ENCODE assay signal across 25 cellular contexts in genomic region chr1:241180569-241180968, GRCh38.
"Had no signal": no experiment of that assay in that cellular context is flagged by ENCODE, and none has a peak within 500 bp of the region (broad histone marks: within the 10 kb centered on the region; RNA-seq: fewer than 3 reads in every experiment).

No MANE protein-coding gene starts in this region.

- H3K4me3 ChIP-seq: colonic mucosa, coronary artery, dorsolateral prefrontal cortex, esophagus muscularis mucosa, esophagus squamous epithelium, gastrocnemius medialis, gastroesophageal sphincter, heart left ventricle, heart right ventricle had no signal

- H3K4me3 Mint-ChIP-seq: dendritic cell treated with granulocyte-macrophage colony-stimulating factor and Interleukin-4, amounts not matched to agents 40 ng/mL and 50 ng/mL, for 4 days; effector memory CD8-positive, alpha-beta T cell; endodermal cell had no signal

- H3K9me3 Mint-ChIP-seq: endodermal cell had no signal

- H3K27me3 Mint-ChIP-seq: dendritic cell treated with granulocyte-macrophage colony-stimulating factor and Interleukin-4, amounts not matched to agents 40 ng/mL and 50 ng/mL, for 4 days; effector memory CD8-positive, alpha-beta T cell had no signal

- DNase-seq: colonic mucosa; cortex of kidney; dermis blood vessel endothelial cell; dorsolateral prefrontal cortex; effector CD4-positive, alpha-beta T cell; effector CD8-positive, alpha-beta T cell; effector memory CD4-positive, alpha-beta T cell; effector memory CD8-positive, alpha-beta T cell; endodermal cell; erythroblast; esophagus squamous epithelium; foreskin fibroblast; foreskin keratinocyte; foreskin melanocyte; gastrocnemius medialis; glutamatergic neuron; head of caudate nucleus; heart left ventricle; heart right ventricle had no signal

- ATAC-seq: effector memory CD8-positive, alpha-beta T cell; esophagus mucosa; foreskin keratinocyte; gastrocnemius medialis; gastroesophageal sphincter; heart left ventricle; heart right ventricle had no signal

- H3K36me3 ChIP-seq: colonic mucosa, esophagus muscularis mucosa, esophagus squamous epithelium, gastrocnemius medialis, gastroesophageal sphincter, heart left ventricle, heart right ventricle had no signal

- H3K27ac Mint-ChIP-seq: dendritic cell treated with granulocyte-macrophage colony-stimulating factor and Interleukin-4, amounts not matched to agents 40 ng/mL and 50 ng/mL, for 4 days; effector memory CD8-positive, alpha-beta T cell; endodermal cell had no signal

- H3K4me1 ChIP-seq: colonic mucosa, esophagus muscularis mucosa, esophagus squamous epithelium, foreskin keratinocyte, gastrocnemius medialis, gastroesophageal sphincter, heart left ventricle, heart right ventricle had no signal

- H3K9me3 ChIP-seq: colonic mucosa, esophagus muscularis mucosa, esophagus squamous epithelium, gastrocnemius medialis, gastroesophageal sphincter, heart left ventricle, heart right ventricle had no signal

- H3K27ac ChIP-seq: colonic mucosa, coronary artery, dorsolateral prefrontal cortex, epithelial cell of prostate, esophagus muscularis mucosa, esophagus squamous epithelium, foreskin keratinocyte, gastrocnemius medialis, gastroesophageal sphincter, heart left ventricle, heart right ventricle had no signal
